9 cellular contexts compared by ENCODE assay signal in genomic region chr2:226796012-226796839, GRCh38. TPM values are rescaled to one million over a fixed set of nuclear protein-coding genes. Genes with fewer than 3 reads are reported as not detected.
DNase-seq lines count a peak whose midpoint lies in the region; ATAC-seq, FAIRE-seq and TF ChIP-seq lines count a peak whose summit lies in the region.
"Had no signal": no experiment of that assay in that cellular context is flagged by ENCODE, and none has a peak within 500 bp of the region (broad histone marks: within the 10 kb centered on the region; RNA-seq: fewer than 3 reads in every experiment).

No MANE protein-coding gene starts in this region.

- H3K4me3 ChIP-seq in H7 (ENCODE audit: insufficient read depth, low read depth, low read length), result no peak overlapping the region
- peak overlapping the region; percentile 57 to 68 for H3K4me3 ChIP-seq in left lung
- H3K4me3 ChIP-seq in suprapubic skin, result peak overlapping the region; percentile 68
- H3K4me3 ChIP-seq in lower leg skin (ENCODE audit: low read depth, poor library complexity, severe bottlenecking), result no peak overlapping the region

- H3K4me3 Mint-ChIP-seq in brain, result peak overlapping the region; percentile 54 to 84 (median 72)

- H3K9me3 ChIP-seq in left lung, result no peaks in the 10 kb centered on the region
- no peaks in the 10 kb centered on the region for H3K9me3 ChIP-seq in suprapubic skin

- 76% methylated on average over 14 of the region's 25 CpGs for WGBS in suprapubic skin
- 73 to 75% methylated on average over 23 to 24 of the region's 25 CpGs for WGBS in lower leg skin, 2 donors

- H3K27ac ChIP-seq in left lung (peak overlapping the region; percentile 76 to 91), suprapubic skin (peak overlapping the region; percentile 86)

- ATAC-seq in left lung, result no peak
- ATAC-seq in GM21447 (IDR thresholded peaks at IDR 0.05; ENCODE audit: unreplicated experiment), result no peak
- no peak for ATAC-seq in GM19351 (IDR thresholded peaks at IDR 0.05; ENCODE audit: unreplicated experiment)

- TF ChIP-seq EP300 in suprapubic skin (IDR thresholded peaks at IDR 0.05), result no peak

- peaks cover 62% of the 10 kb centered on the region for H3K4me1 Mint-ChIP-seq in brain

- DNase-seq in H7, result peak; percentile 29
- DNase-seq in left lung, result peak in 1 of 2 donors; percentile 72
- peak in 1 of 2 donors; percentile 59 for DNase-seq in suprapubic skin (ENCODE audit: low spot score in 2 of 2)
- DNase-seq in lower leg skin (ENCODE audit: low spot score in 2 of 2), result no peak
- DNase-seq in RCC 7860 (ENCODE audit: low spot score), result no peak
- DNase-seq: NCI-H524 treated with DMSO at 0.1 percent for 48 hours had no signal

- TF ChIP-seq CTCF in brain (conservative IDR thresholded peaks at IDR 0.05) (no peak), left lung (IDR thresholded peaks at IDR 0.05) (no peak), suprapubic skin (IDR thresholded peaks at IDR 0.05) (no peak), lower leg skin (IDR thresholded peaks at IDR 0.05) (no peak)

- no peaks in the 10 kb centered on the region for H3K27me3 ChIP-seq in H7 (ENCODE audit: control insufficient read depth, insufficient read depth, low read length)
- peaks cover 0 to 48% of the 10 kb centered on the region in 2 donors for H3K27me3 ChIP-seq in left lung
- no peaks in the 10 kb centered on the region for H3K27me3 ChIP-seq in suprapubic skin

- H3K27ac Mint-ChIP-seq in brain, result peak overlapping the region in 4 of 5 experiments; percentile 18 to 67 (median 34)

- intact Hi-C loops in left lung (cut with DNase I) (loop anchor here in 1 of 2 donors (10.0 kb wide), 2 partner anchors 141 to 581 kb away; no protein-coding TSS in a partner anchor), lower leg skin (cut with DNase I; ENCODE audit: low total_unique reads) (loop anchor here (2.0 to 10.0 kb wide), 2 partner anchors 69 to 581 kb away; no protein-coding TSS in a partner anchor)

- no peak for TF ChIP-seq POLR2A in suprapubic skin (IDR thresholded peaks at IDR 0.05)
- TF ChIP-seq POLR2A in lower leg skin (IDR thresholded peaks at IDR 0.05), result no peak

- H3K4me1 ChIP-seq in left lung, result peaks cover 16 to 54% of the 10 kb centered on the region in 2 donors
- peaks cover 64% of the 10 kb centered on the region for H3K4me1 ChIP-seq in suprapubic skin

- peaks cover 8% of the 10 kb centered on the region for H3K27me3 Mint-ChIP-seq in brain

- peaks cover 0 to 11% (median 2%) of the 10 kb centered on the region in 5 experiments for H3K9me3 Mint-ChIP-seq in brain

- H3K36me3 Mint-ChIP-seq in brain, result peaks cover 24% of the 10 kb centered on the region

- H3K36me3 ChIP-seq in H7 (replicated peaks; ENCODE audit: control insufficient read depth, insufficient read depth, low read length) (peaks cover 7% of the 10 kb centered on the region), left lung (no peaks in the 10 kb centered on the region), suprapubic skin (no peaks in the 10 kb centered on the region)

- no peak for FAIRE-seq in RCC 7860 (lab: Jason Lieb, UNC)

RNA-seq across cellular contexts. Expression of gene IRS1, which starts 3.4 kb away (rescaled TPM):
- total RNA-seq in H7 (2014; rRNA removed; shearing (Covaris generic)), result 15.2 and 17.1 TPM in 2 replicates
- 2.0 TPM for polyA plus RNA-seq in brain (ENCODE audit: insufficient read depth, low read depth, low replicate concordance)
- 10 to 100 TPM; 13.3 to 15.9 TPM for total RNA-seq in left lung
- total RNA-seq in suprapubic skin, result 10 to 100 TPM; 18.4 to 40.7 (median 28.1) TPM
- 10 to 100 TPM; 16.9 to 55.0 (median 25.4) TPM for total RNA-seq in lower leg skin

RNA-seq across cellular contexts. Expression of gene RHBDD1, which starts 39.6 kb away (rescaled TPM):
- total RNA-seq in H7 (2014; rRNA removed; shearing (Covaris generic)), result 6.9 and 8.7 TPM in 2 replicates
- polyA plus RNA-seq in brain (ENCODE audit: insufficient read depth, low read depth, low replicate concordance), result 18.1 TPM
- 10 to 100 TPM; 33.3 to 40.1 TPM for total RNA-seq in left lung
- 10 to 100 TPM; 14.0 to 41.8 (median 20.7) TPM for total RNA-seq in suprapubic skin
- 10 to 100 TPM in 3 of 4 donors, 1 to 10 TPM in 1; 7.8 to 28.9 (median 18.0) TPM for total RNA-seq in lower leg skin

Comparison
In these comparisons a context has a peak if more than half of its experiments do, and no peak if none do; other contexts are left out.
1. H3K4me3 ChIP-seq: peak in left lung (2 of 2) and suprapubic skin (single experiment); none in H7 (single experiment) and lower leg skin (single experiment).